20 cellular contexts compared by ENCODE assay signal in genomic region chr11:119906376-119906775, GRCh38.
"Had no signal": no experiment of that assay in that cellular context is flagged by ENCODE, and none has a peak within 500 bp of the region (broad histone marks: within the 10 kb centered on the region; RNA-seq: fewer than 3 reads in every experiment).

No MANE protein-coding gene starts in this region.

- H3K4me3 ChIP-seq: lung, tibial nerve had no signal

- DNase-seq: activated CD4-positive, alpha-beta T cell treated with anti-CD3 and anti-CD28 coated beads, Interleukin-2, amount 10 ng/mL, durations not matched to agents 24 days and 14 days; activated CD4-positive, CD25-positive, alpha-beta regulatory T cell; activated CD8-positive, alpha-beta memory T cell treated with anti-CD3 and anti-CD28 coated beads, Interleukin-2, amount 50 U/mL, for 48 hours; activated gamma-delta T cell; activated T-cell treated with anti-CD3 and anti-CD28 coated beads, Interleukin-2, amount 50 U/mL, for 72 hours; amniotic stem cell; caudate nucleus; cortex of kidney; effector CD8-positive, alpha-beta T cell; foreskin keratinocyte; glutamatergic neuron; natural killer cell; posterior cingulate gyrus; stimulated activated CD4-positive, alpha-beta T cell treated with anti-CD3 and anti-CD28 coated beads, Interleukin-4, amount 100 ng/mL, for 24 hours; stimulated activated naive CD4-positive, alpha-beta T cell; SW 1271 had no signal

- H3K27me3 ChIP-seq: tibial nerve had no signal

- H3K4me3 Mint-ChIP-seq: activated CD4-positive, alpha-beta T cell treated with anti-CD3 and anti-CD28 coated beads, Interleukin-2, amount 10 ng/mL, durations not matched to agents 24 days and 14 days; activated T-cell treated with anti-CD3 and anti-CD28 coated beads, Interleukin-2, amount 50 U/mL, for 72 hours; natural killer cell had no signal

- H3K27ac ChIP-seq: foreskin keratinocyte had no signal

- H3K36me3 ChIP-seq: tibial nerve had no signal

- H3K36me3 Mint-ChIP-seq: activated naive CD4-positive, alpha-beta T cell treated with anti-CD3 and anti-CD28 coated beads, Interleukin-2, amount 50 U/mL, for 72 hours; natural killer cell had no signal

- H3K4me1 Mint-ChIP-seq: activated CD4-positive, alpha-beta T cell treated with anti-CD3 and anti-CD28 coated beads, Interleukin-2, amount 10 ng/mL, durations not matched to agents 24 days and 14 days; natural killer cell had no signal

- H3K9me3 Mint-ChIP-seq: activated CD4-positive, alpha-beta T cell treated with anti-CD3 and anti-CD28 coated beads, Interleukin-2, amount 10 ng/mL, durations not matched to agents 24 days and 14 days; activated naive CD4-positive, alpha-beta T cell treated with anti-CD3 and anti-CD28 coated beads, Interleukin-2, amount 50 U/mL, for 72 hours; activated T-cell treated with anti-CD3 and anti-CD28 coated beads, Interleukin-2, amount 50 U/mL, for 72 hours; natural killer cell had no signal

- FAIRE-seq: TTC549 had no signal

- H3K27ac Mint-ChIP-seq: activated CD4-positive, alpha-beta T cell treated with anti-CD3 and anti-CD28 coated beads, Interleukin-2, amount 10 ng/mL, durations not matched to agents 24 days and 14 days; activated naive CD4-positive, alpha-beta T cell treated with anti-CD3 and anti-CD28 coated beads, Interleukin-2, amount 50 U/mL, for 72 hours; activated T-cell treated with anti-CD3 and anti-CD28 coated beads, Interleukin-2, amount 50 U/mL, for 72 hours; natural killer cell had no signal

- H3K4me1 ChIP-seq: foreskin keratinocyte, tibial nerve had no signal

- H3K9me3 ChIP-seq: tibial nerve had no signal
